1 cellular context compared by ENCODE assay signal in the genomic region with DNA sequence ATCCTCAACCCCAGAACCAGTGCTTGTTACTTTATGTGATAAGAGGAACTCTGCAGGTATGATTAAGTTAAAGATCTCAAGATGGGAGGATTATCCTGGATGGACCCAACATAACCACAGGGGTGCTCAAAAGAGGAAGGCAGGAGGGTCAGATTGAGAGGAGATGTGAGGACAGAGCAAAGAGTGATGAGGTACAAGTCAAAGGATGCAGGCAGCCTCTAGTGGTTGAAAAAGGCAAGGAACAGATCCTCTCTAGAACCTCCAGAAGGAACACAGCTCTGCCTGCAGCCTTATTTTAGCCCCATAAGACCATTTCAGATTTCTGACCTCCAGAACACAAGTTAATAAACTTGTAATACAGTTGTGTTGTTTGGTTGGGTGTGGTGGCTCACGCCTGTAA.
TF ChIP-seq lines count a peak whose summit lies in the region.

No MANE protein-coding gene starts in this region.

TF ChIP-seq in K562, 482 proteins besides CTCF, POLR2A, EP300 and RAD21 (continued from another document):
- TF ChIP-seq, protein P1, sequence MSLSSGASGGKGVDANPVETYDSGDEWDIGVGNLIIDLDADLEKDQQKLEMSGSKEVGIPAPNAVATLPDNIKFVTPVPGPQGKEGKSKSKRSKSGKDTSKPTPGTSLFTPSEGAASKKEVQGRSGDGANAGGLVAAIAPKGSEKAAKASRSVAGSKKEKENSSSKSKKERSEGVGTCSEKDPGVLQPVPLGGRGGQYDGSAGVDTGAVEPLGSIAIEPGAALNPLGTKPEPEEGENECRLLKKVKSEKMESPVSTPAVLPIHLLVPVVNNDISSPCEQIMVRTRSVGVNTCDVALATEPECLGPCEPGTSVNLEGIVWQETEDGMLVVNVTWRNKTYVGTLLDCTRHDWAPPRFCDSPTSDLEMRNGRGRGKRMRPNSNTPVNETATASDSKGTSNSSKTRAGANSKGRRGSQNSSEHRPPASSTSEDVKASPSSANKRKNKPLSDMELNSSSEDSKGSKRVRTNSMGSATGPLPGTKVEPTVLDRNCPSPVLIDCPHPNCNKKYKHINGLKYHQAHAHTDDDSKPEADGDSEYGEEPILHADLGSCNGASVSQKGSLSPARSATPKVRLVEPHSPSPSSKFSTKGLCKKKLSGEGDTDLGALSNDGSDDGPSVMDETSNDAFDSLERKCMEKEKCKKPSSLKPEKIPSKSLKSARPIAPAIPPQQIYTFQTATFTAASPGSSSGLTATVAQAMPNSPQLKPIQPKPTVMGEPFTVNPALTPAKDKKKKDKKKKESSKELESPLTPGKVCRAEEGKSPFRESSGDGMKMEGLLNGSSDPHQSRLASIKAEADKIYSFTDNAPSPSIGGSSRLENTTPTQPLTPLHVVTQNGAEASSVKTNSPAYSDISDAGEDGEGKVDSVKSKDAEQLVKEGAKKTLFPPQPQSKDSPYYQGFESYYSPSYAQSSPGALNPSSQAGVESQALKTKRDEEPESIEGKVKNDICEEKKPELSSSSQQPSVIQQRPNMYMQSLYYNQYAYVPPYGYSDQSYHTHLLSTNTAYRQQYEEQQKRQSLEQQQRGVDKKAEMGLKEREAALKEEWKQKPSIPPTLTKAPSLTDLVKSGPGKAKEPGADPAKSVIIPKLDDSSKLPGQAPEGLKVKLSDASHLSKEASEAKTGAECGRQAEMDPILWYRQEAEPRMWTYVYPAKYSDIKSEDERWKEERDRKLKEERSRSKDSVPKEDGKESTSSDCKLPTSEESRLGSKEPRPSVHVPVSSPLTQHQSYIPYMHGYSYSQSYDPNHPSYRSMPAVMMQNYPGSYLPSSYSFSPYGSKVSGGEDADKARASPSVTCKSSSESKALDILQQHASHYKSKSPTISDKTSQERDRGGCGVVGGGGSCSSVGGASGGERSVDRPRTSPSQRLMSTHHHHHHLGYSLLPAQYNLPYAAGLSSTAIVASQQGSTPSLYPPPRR (CRISPR knock-in tag; IDR thresholded peaks at IDR 0.05; ENCODE audit: borderline replicate concordance), result no peak
